21 cellular contexts compared by ENCODE assay signal in the genomic region with DNA sequence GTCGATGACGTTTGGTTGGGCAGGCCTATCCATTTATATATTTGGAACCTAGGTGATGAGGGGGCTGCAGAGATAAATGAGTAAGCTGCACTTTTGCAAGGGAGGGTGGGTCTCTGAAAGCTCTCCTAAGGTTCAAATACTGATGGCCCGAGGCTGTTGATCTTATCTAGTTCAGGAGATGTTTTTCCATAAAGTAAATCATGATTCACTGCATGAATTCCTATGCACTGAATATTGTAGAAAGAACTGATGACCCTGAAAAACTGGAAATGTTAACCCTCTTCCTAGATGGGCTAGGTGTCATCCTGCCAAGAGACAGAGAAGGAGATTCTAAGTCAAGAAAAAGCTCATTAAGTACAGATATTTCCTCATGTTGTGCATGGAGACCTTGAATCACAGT.
DNase-seq lines count a peak whose midpoint lies in the region; TF ChIP-seq lines count a peak whose summit lies in the region.
"Had no signal": no experiment of that assay in that cellular context is flagged by ENCODE, and none has a peak within 500 bp of the region (broad histone marks: within the 10 kb centered on the region; RNA-seq: fewer than 3 reads in every experiment).

No MANE protein-coding gene starts in this region.

- H3K27ac Mint-ChIP-seq in endothelial cell (ENCODE audit: unreplicated experiment), result no peak overlapping the region
- H3K27ac Mint-ChIP-seq: activated CD8-positive, alpha-beta memory T cell treated with anti-CD3 and anti-CD28 coated beads, Interleukin-2, amount 10 ng/mL, durations not matched to agents 7 days and 5 days; activated naive CD4-positive, alpha-beta T cell treated with anti-CD3 and anti-CD28 coated beads, Interleukin-2, amount 10 ng/mL, durations not matched to agents 7 days and 5 days; activated T-cell treated with anti-CD3 and anti-CD28 coated beads, Interleukin-2, amount 50 U/mL, for 72 hours; naive B cell had no signal

- H4K20me1 ChIP-seq in GM23248 (ENCODE audit: insufficient read depth), result no peaks in the 10 kb centered on the region

- H3K27ac ChIP-seq in GM23248 (peak overlapping the region; percentile 55), RWPE1 (no peak overlapping the region)
- H3K27ac ChIP-seq in effector memory CD4-positive, alpha-beta T cell (ENCODE audit: insufficient read depth, low read length, poor library complexity, severe bottlenecking), result no peak overlapping the region

- TF ChIP-seq CTCF in RWPE1 (conservative IDR thresholded peaks at IDR 0.05; ENCODE audit: low read depth) (no peak), endothelial cell (IDR thresholded peaks at IDR 0.05; ENCODE audit: unreplicated experiment) (no peak)

- H3K9me3 ChIP-seq in GM23248 (ENCODE audit: low read depth), result no peaks in the 10 kb centered on the region
- H3K9me3 ChIP-seq in effector memory CD4-positive, alpha-beta T cell (ENCODE audit: control insufficient read depth, low read length), result no peaks in the 10 kb centered on the region

- no peaks in the 10 kb centered on the region for H3K27me3 ChIP-seq in GM23248 (replicated peaks; ENCODE audit: insufficient read depth)
- no peaks in the 10 kb centered on the region for H3K27me3 ChIP-seq in effector memory CD4-positive, alpha-beta T cell (replicated peaks; ENCODE audit: control insufficient read depth, insufficient read depth, low read length, poor library complexity, severe bottlenecking)

- H3K27me3 Mint-ChIP-seq in endothelial cell (ENCODE audit: unreplicated experiment), result peaks cover 2% of the 10 kb centered on the region
- H3K27me3 Mint-ChIP-seq: activated CD8-positive, alpha-beta memory T cell treated with anti-CD3 and anti-CD28 coated beads, Interleukin-2, amount 10 ng/mL, durations not matched to agents 7 days and 5 days had no signal

- H3K36me3 ChIP-seq in GM23248 (ENCODE audit: low read depth), result no peaks in the 10 kb centered on the region
- H3K36me3 ChIP-seq in effector memory CD4-positive, alpha-beta T cell (ENCODE audit: control insufficient read depth, insufficient read depth, low read length), result no peaks in the 10 kb centered on the region

- no peak overlapping the region for H3K4me3 ChIP-seq in GM23248
- H3K4me3 ChIP-seq in effector memory CD4-positive, alpha-beta T cell (ENCODE audit: insufficient read depth, low read depth, low read length, poor library complexity, severe bottlenecking), result no peak overlapping the region

- no peaks in the 10 kb centered on the region for H3K79me2 ChIP-seq in GM23248 (ENCODE audit: insufficient read depth)

- H3K4me2 ChIP-seq in GM23248 (ENCODE audit: unreplicated experiment), result no peak overlapping the region

- no peak overlapping the region for H3K4me3 Mint-ChIP-seq in endothelial cell (ENCODE audit: unreplicated experiment)
- H3K4me3 Mint-ChIP-seq: activated CD8-positive, alpha-beta memory T cell treated with anti-CD3 and anti-CD28 coated beads, Interleukin-2, amount 10 ng/mL, durations not matched to agents 7 days and 5 days; activated naive CD4-positive, alpha-beta T cell treated with anti-CD3 and anti-CD28 coated beads, Interleukin-2, amount 10 ng/mL, durations not matched to agents 7 days and 5 days; activated T-cell treated with anti-CD3 and anti-CD28 coated beads, Interleukin-2, amount 50 U/mL, for 72 hours; central memory CD8-positive, alpha-beta T cell; naive B cell had no signal

- H3K36me3 Mint-ChIP-seq in endothelial cell (ENCODE audit: low read depth, unreplicated experiment), result no peaks in the 10 kb centered on the region
- H3K36me3 Mint-ChIP-seq: activated CD8-positive, alpha-beta memory T cell treated with anti-CD3 and anti-CD28 coated beads, Interleukin-2, amount 10 ng/mL, durations not matched to agents 7 days and 5 days; activated naive CD4-positive, alpha-beta T cell treated with anti-CD3 and anti-CD28 coated beads, Interleukin-2, amount 10 ng/mL, durations not matched to agents 7 days and 5 days; naive B cell had no signal

- DNase-seq in AG08395 (ENCODE audit: low spot score) (peak; percentile 34), GM23248 (peak; percentile 69), RWPE1 (ENCODE audit: low spot score) (peak; percentile 62), iris pigment epithelial cell (ENCODE audit: low read depth) (peak; percentile 3), AG08396 (ENCODE audit: low spot score) (no peak), endothelial cell (ENCODE audit: low spot score) (no peak), hypothalamus (lab: John Stamatoyannopoulos, UW) (no peak)
- no peak for DNase-seq in effector memory CD4-positive, alpha-beta T cell
- DNase-seq: activated CD4-positive, alpha-beta T cell treated with anti-CD3 and anti-CD28 coated beads, Interleukin-2, amount 50 U/mL, for 1 hour; activated CD8-positive, alpha-beta memory T cell treated with anti-CD3 and anti-CD28 coated beads, Interleukin-2, amount 10 ng/mL, durations not matched to agents 7 days and 5 days; activated naive CD4-positive, alpha-beta T cell treated with anti-CD3 and anti-CD28 coated beads, Interleukin-2, amount 10 ng/mL, durations not matched to agents 7 days and 5 days; activated T-cell treated with anti-CD3 and anti-CD28 coated beads, Interleukin-2, amount 50 U/mL, for 72 hours; head of caudate nucleus; Karpas-422; naive B cell; NCI-H1694; NCI-H2171 treated with DMSO at 0.1 percent for 48 hours; NCI-H526 treated with DMSO at 0.1 percent for 48 hours; nucleus accumbens; T1000 had no signal

- 27 to 33% methylated on average over 3 of the region's 3 CpGs for WGBS in GM23248 (ENCODE audit: low coverage in 1 of 2, low lambda C conversion rate in 2 of 2, missing lambda C conversion rate in 2 of 2), 2 experiments

- H3K4me1 Mint-ChIP-seq in endothelial cell (ENCODE audit: unreplicated experiment), result peaks cover 4% of the 10 kb centered on the region
- H3K4me1 Mint-ChIP-seq: activated CD8-positive, alpha-beta memory T cell treated with anti-CD3 and anti-CD28 coated beads, Interleukin-2, amount 10 ng/mL, durations not matched to agents 7 days and 5 days; activated naive CD4-positive, alpha-beta T cell treated with anti-CD3 and anti-CD28 coated beads, Interleukin-2, amount 10 ng/mL, durations not matched to agents 7 days and 5 days; central memory CD8-positive, alpha-beta T cell; naive B cell had no signal

- H3K9ac ChIP-seq in GM23248, result no peak overlapping the region

- peaks cover 17% of the 10 kb centered on the region for H3F3A ChIP-seq in GM23248 (ENCODE audit: insufficient read depth)

- no peak overlapping the region for H2AFZ ChIP-seq in GM23248

- in situ Hi-C loops in GM23248 (cut with MboI), result no loop called here

- H3K9me3 Mint-ChIP-seq in endothelial cell (ENCODE audit: unreplicated experiment), result no peaks in the 10 kb centered on the region
- H3K9me3 Mint-ChIP-seq: activated naive CD4-positive, alpha-beta T cell treated with anti-CD3 and anti-CD28 coated beads, Interleukin-2, amount 10 ng/mL, durations not matched to agents 7 days and 5 days; activated T-cell treated with anti-CD3 and anti-CD28 coated beads, Interleukin-2, amount 50 U/mL, for 72 hours; central memory CD8-positive, alpha-beta T cell had no signal

- H3K9me2 ChIP-seq in GM23248 (ENCODE audit: insufficient read depth), result no peaks in the 10 kb centered on the region

- CTCF ChIA-PET in RWPE1 (lab: Yijun Ruan, JAX), result no interaction called here

- H3K4me1 ChIP-seq in GM23248 (ENCODE audit: insufficient read depth), result peaks cover 20% of the 10 kb centered on the region
- no peaks in the 10 kb centered on the region for H3K4me1 ChIP-seq in effector memory CD4-positive, alpha-beta T cell (ENCODE audit: control insufficient read depth, insufficient read depth, low read length, poor library complexity, severe bottlenecking)

- POLR2A ChIA-PET in RWPE1 (lab: Yijun Ruan, JAX; ENCODE audit: low non-redundant PET), result no interaction called here

Comparison
In these comparisons a context has a peak if more than half of its experiments do, and no peak if none do; other contexts are left out.
1. DNase-seq: peak in AG08395 (single experiment), GM23248 (single experiment), RWPE1 (single experiment) and iris pigment epithelial cell (single experiment); none in AG08396 (single experiment), endothelial cell (single experiment), effector memory CD4-positive, alpha-beta T cell (0 of 3) and hypothalamus (0 of 51).